In the genomic region with DNA sequence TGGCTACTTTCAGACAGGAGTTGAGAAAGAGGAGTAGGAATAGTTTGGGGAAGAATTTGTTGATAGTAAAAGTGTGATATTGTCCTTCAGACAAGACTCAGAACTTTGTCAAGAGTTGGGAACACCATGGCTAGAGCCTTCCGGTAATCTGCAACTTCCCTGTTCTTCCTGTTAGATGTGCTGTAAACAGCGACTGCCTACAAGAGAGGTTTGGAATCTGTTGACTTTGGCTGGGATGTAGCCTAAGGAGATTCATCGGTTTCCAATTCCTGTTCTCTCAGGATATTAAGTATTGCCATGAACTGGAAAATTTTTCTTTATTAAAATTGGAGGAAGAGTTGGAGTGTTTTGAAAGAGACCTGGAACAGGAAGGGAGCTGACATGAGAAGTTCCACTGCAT, we compare ENCODE assay signal across 16 cellular contexts. TPM values are rescaled to one million over a fixed set of nuclear protein-coding genes. Genes with fewer than 3 reads are reported as not detected.
DNase-seq lines count a peak whose midpoint lies in the region; ATAC-seq and TF ChIP-seq lines count a peak whose summit lies in the region.
"Had no signal": no experiment of that assay in that cellular context is flagged by ENCODE, and none has a peak within 500 bp of the region (broad histone marks: within the 10 kb centered on the region; RNA-seq: fewer than 3 reads in every experiment).

No MANE protein-coding gene starts in this region.

- H3K14ac ChIP-seq in neuronal stem cell (ENCODE audit: low read length), result no peak overlapping the region

- no CpG with 5 or more reads among the region's 3 CpGs for WGBS in neuronal stem cell (ENCODE audit: extremely low coverage in 2 of 2, insufficient read length in 2 of 2, insufficient replicate concordance in 1 of 2), 2 donors

- no peak overlapping the region for H3K23ac ChIP-seq in neuronal stem cell (ENCODE audit: low read depth, low read length, poor library complexity)

- no peaks in the 10 kb centered on the region for H3K27me3 ChIP-seq in BLaER1 treated with 17β-estradiol and CSF1 and Interleukin-3, amounts not matched to agents 10 nM and 100 nM
- no peaks in the 10 kb centered on the region for H3K27me3 ChIP-seq in colonic mucosa
- H3K27me3 ChIP-seq in gastrocnemius medialis, result no peaks in the 10 kb centered on the region
- no peaks in the 10 kb centered on the region for H3K27me3 ChIP-seq in neuronal stem cell (ENCODE audit: control insufficient read depth in 3 of 3, insufficient read depth in 3 of 3, low read depth in 1 of 3, low read length in 3 of 3)
- no peaks in the 10 kb centered on the region for H3K27me3 ChIP-seq in CD4-positive, alpha-beta memory T cell (ENCODE audit: insufficient read depth, low read length)

- H2AFZ ChIP-seq in neuronal stem cell (ENCODE audit: low read length), result no peak overlapping the region

- H4K91ac ChIP-seq in neuronal stem cell (ENCODE audit: low read depth, low read length, poor library complexity), result no peak overlapping the region

- H2BK12ac ChIP-seq in neuronal stem cell (ENCODE audit: low read length), result no peak overlapping the region

- no peak overlapping the region for H2AK5ac ChIP-seq in neuronal stem cell (ENCODE audit: low read depth, low read length)

- ATAC-seq in left lobe of liver (peak; percentile 53), gastrocnemius medialis (peak; percentile 44 to 60)
- ATAC-seq: A549 had no signal

- H3K79me1 ChIP-seq in neuronal stem cell (ENCODE audit: low read depth, low read length), result no peaks in the 10 kb centered on the region

- H3K9ac ChIP-seq in BLaER1 treated with 17β-estradiol and CSF1 and Interleukin-3, amounts not matched to agents 10 nM and 100 nM, result no peak overlapping the region
- H3K9ac ChIP-seq in colonic mucosa (ENCODE audit: low read depth in 2 of 2, low read length in 2 of 2) (no peak overlapping the region), neuronal stem cell (ENCODE audit: low read depth, low read length, poor library complexity) (no peak overlapping the region)

- no peak overlapping the region for H2BK5ac ChIP-seq in neuronal stem cell (ENCODE audit: low read length)

- H3K4me3 ChIP-seq in BLaER1 treated with 17β-estradiol and CSF1 and Interleukin-3, amounts not matched to agents 10 nM and 100 nM, result no peak overlapping the region
- H3K4me3 ChIP-seq in colonic mucosa (no peak overlapping the region), gastrocnemius medialis (no peak overlapping the region), neuronal stem cell (ENCODE audit: low read length in 2 of 2) (no peak overlapping the region)
- no peak overlapping the region for H3K4me3 ChIP-seq in CD4-positive, alpha-beta memory T cell (ENCODE audit: low read length in 2 of 2)
- H3K4me3 ChIP-seq: A549 had no signal

- peaks cover 9 to 24% (median 13%) of the 10 kb centered on the region in 4 donors for H3K4me1 Mint-ChIP-seq in CD4-positive, alpha-beta memory T cell

- H3K18ac ChIP-seq in neuronal stem cell (ENCODE audit: low read length), result no peak overlapping the region

- no peaks in the 10 kb centered on the region for H3K27me3 Mint-ChIP-seq in CD4-positive, alpha-beta memory T cell
- H3K27me3 Mint-ChIP-seq: activated CD4-positive, alpha-beta T cell treated with anti-CD3 and anti-CD28 coated beads, Interleukin-2, amount 10 ng/mL, durations not matched to agents 24 days and 14 days; activated naive CD8-positive, alpha-beta T cell had no signal

- no peaks in the 10 kb centered on the region for H3K9me3 Mint-ChIP-seq in CD4-positive, alpha-beta memory T cell
- H3K9me3 Mint-ChIP-seq: activated CD4-positive, alpha-beta T cell treated with anti-CD3 and anti-CD28 coated beads, Interleukin-2, amount 10 ng/mL, durations not matched to agents 24 days and 14 days had no signal

- peaks cover 0 to 49% (median 21%) of the 10 kb centered on the region in 11 experiments; a peak in 11 of 22 replicates for H4K20me1 ChIP-seq in BLaER1 treated with 17β-estradiol and CSF1 and Interleukin-3, amounts not matched to agents 10 nM and 100 nM

- H3K36me3 Mint-ChIP-seq in CD4-positive, alpha-beta memory T cell, result peaks cover 0 to 15% of the 10 kb centered on the region in 2 donors

- no peak overlapping the region for H2BK120ac ChIP-seq in neuronal stem cell (ENCODE audit: low read depth, low read length)

- H3K36me3 ChIP-seq in BLaER1 treated with 17β-estradiol and CSF1 and Interleukin-3, amounts not matched to agents 10 nM and 100 nM, result peaks cover 0 to 44% (median 6%) of the 10 kb centered on the region in 11 experiments; a peak in 9 of 22 replicates
- H3K36me3 ChIP-seq in colonic mucosa (no peaks in the 10 kb centered on the region), gastrocnemius medialis (no peaks in the 10 kb centered on the region), neuronal stem cell (replicated peaks in 1 of 2; ENCODE audit: control insufficient read depth in 2 of 2, insufficient read depth in 2 of 2, low read length in 2 of 2) (no peaks in the 10 kb centered on the region)
- H3K36me3 ChIP-seq in CD4-positive, alpha-beta memory T cell (ENCODE audit: insufficient read depth, low read length), result no peaks in the 10 kb centered on the region

- no peak for DNase-seq in colonic mucosa
- DNase-seq in left lobe of liver (ENCODE audit: low spot score), result no peak
- no peak for DNase-seq in gastrocnemius medialis
- DNase-seq in HuH-7.5 (ENCODE audit: low spot score), result no peak
- DNase-seq in HUDEP-2 (lab: John Stamatoyannopoulos, UW; ENCODE audit: unreplicated experiment in 76 of 76), result no peak
- no peak for DNase-seq in neuronal stem cell (ENCODE audit: low spot score)
- no peak for DNase-seq in CD4-positive, alpha-beta memory T cell
- DNase-seq: activated CD4-positive, alpha-beta T cell treated with anti-CD3 and anti-CD28 coated beads, Interleukin-2, amount 10 ng/mL, durations not matched to agents 24 days and 14 days; NCI-H1694 treated with DMSO at 0.1 percent for 48 hours; NCI-H446; posterior cingulate gyrus; stimulated activated CD4-positive, alpha-beta T cell treated with anti-CD3 and anti-CD28 coated beads, Interleukin-1b, Interleukin-23, amount 100 ng/mL, for 48 hours; T1000 had no signal

- no peak for TF ChIP-seq POLR2A in gastrocnemius medialis (IDR thresholded peaks at IDR 0.05)

- H4K8ac ChIP-seq in neuronal stem cell (ENCODE audit: low read depth, low read length), result no peak overlapping the region

- H3K9me3 ChIP-seq in BLaER1 treated with 17β-estradiol and CSF1 and Interleukin-3, amounts not matched to agents 10 nM and 100 nM (replicated peaks in 1 of 11), result peaks cover 0 to 7% (median 0%) of the 10 kb centered on the region in 11 experiments; a peak in 3 of 22 replicates
- H3K9me3 ChIP-seq in colonic mucosa (no peaks in the 10 kb centered on the region), gastrocnemius medialis (no peaks in the 10 kb centered on the region), neuronal stem cell (replicated peaks in 1 of 2; ENCODE audit: control insufficient read depth in 2 of 2, insufficient read depth in 1 of 2, low read depth in 1 of 2, low read length in 2 of 2) (no peaks in the 10 kb centered on the region)
- H3K9me3 ChIP-seq in CD4-positive, alpha-beta memory T cell (ENCODE audit: control insufficient read depth in 1 of 2, low read length in 2 of 2), result no peaks in the 10 kb centered on the region
- H3K9me3 ChIP-seq: A549 had no signal

- H3K4me1 ChIP-seq in BLaER1 treated with 17β-estradiol and CSF1 and Interleukin-3, amounts not matched to agents 10 nM and 100 nM, result peaks cover 23 to 100% (median 74%) of the 10 kb centered on the region in 10 experiments
- peaks cover 19% of the 10 kb centered on the region for H3K4me1 ChIP-seq in colonic mucosa
- H3K4me1 ChIP-seq in gastrocnemius medialis, result peaks cover 79 to 87% of the 10 kb centered on the region in 2 donors
- peaks cover 2 to 18% of the 10 kb centered on the region in 2 donors for H3K4me1 ChIP-seq in neuronal stem cell (ENCODE audit: control insufficient read depth in 2 of 2, insufficient read depth in 1 of 2, low read depth in 1 of 2, low read length in 2 of 2)
- H3K4me1 ChIP-seq in CD4-positive, alpha-beta memory T cell (ENCODE audit: insufficient read depth, low read length), result no peaks in the 10 kb centered on the region

- CTCF ChIA-PET in CD4-positive, alpha-beta memory T cell (lab: Charles Lee; ENCODE audit: partially characterized antibody), result no interaction called here

- H3K4me3 Mint-ChIP-seq in CD4-positive, alpha-beta memory T cell, result no peak overlapping the region
- H3K4me3 Mint-ChIP-seq: activated CD4-positive, alpha-beta T cell treated with anti-CD3 and anti-CD28 coated beads, Interleukin-2, amount 10 ng/mL, durations not matched to agents 24 days and 14 days; activated naive CD8-positive, alpha-beta T cell had no signal

- H3K4ac ChIP-seq in neuronal stem cell (ENCODE audit: low read length), result no peak overlapping the region

- TF ChIP-seq CTCF in colonic mucosa (IDR thresholded peaks at IDR 0.05) (no peak), gastrocnemius medialis (IDR thresholded peaks at IDR 0.05 in 4 of 5, conservative IDR thresholded peaks at IDR 0.05 in 1 of 5) (no peak)

- H3K4me2 ChIP-seq in BLaER1 treated with 17β-estradiol and CSF1 and Interleukin-3, amounts not matched to agents 10 nM and 100 nM, result peak overlapping the region in 5 of 11 experiments; percentile 30 to 97 (median 83); a peak in 8 of 22 replicates
- H3K4me2 ChIP-seq in neuronal stem cell (ENCODE audit: insufficient read depth, low read length, poor library complexity, severe bottlenecking), result no peak overlapping the region
- H3K4me2 ChIP-seq: A549 had no signal

- POLR2A ChIA-PET in CD4-positive, alpha-beta memory T cell (lab: Charles Lee; ENCODE audit: partially characterized antibody), result no interaction called here

- no peak overlapping the region for H2BK15ac ChIP-seq in neuronal stem cell (ENCODE audit: low read length)

- in situ Hi-C loops in gastrocnemius medialis (cut with MboI; ENCODE audit: low sequenced_read_pairs in 4 of 4), result no loop called here

- intact Hi-C loops in colonic mucosa (cut with DNase I) (no loop called here), gastrocnemius medialis (cut with DNase I; ENCODE audit: low total_unique reads) (no loop called here)
- intact Hi-C loops in CD4-positive, alpha-beta memory T cell (cut with micrococcal nuclease), result no loop called here

- H3K27ac Mint-ChIP-seq in CD4-positive, alpha-beta memory T cell, result no peak overlapping the region
- H3K27ac Mint-ChIP-seq: activated CD4-positive, alpha-beta T cell treated with anti-CD3 and anti-CD28 coated beads, Interleukin-2, amount 10 ng/mL, durations not matched to agents 24 days and 14 days; activated naive CD8-positive, alpha-beta T cell had no signal

- peak overlapping the region in 7 of 11 experiments; percentile 0 to 60 (median 41); a peak in 7 of 22 replicates for H3K27ac ChIP-seq in BLaER1 treated with 17β-estradiol and CSF1 and Interleukin-3, amounts not matched to agents 10 nM and 100 nM
- H3K27ac ChIP-seq in colonic mucosa, result peak overlapping the region; percentile 10
- peak overlapping the region; percentile 51 to 63 (median 56) for H3K27ac ChIP-seq in gastrocnemius medialis
- no peak overlapping the region for H3K27ac ChIP-seq in neuronal stem cell (replicated peaks; ENCODE audit: low read length)
- no peak overlapping the region for H3K27ac ChIP-seq in CD4-positive, alpha-beta memory T cell (ENCODE audit: low read depth, low read length)

RNA-seq across cellular contexts. Expression of a gene that starts 43.9 kb away (rescaled TPM):
- total RNA-seq in colonic mucosa (10 to 100 TPM; 59.1 to 74.0 TPM), left lobe of liver (7.4 TPM), gastrocnemius medialis (10 to 100 TPM in 3 of 4 donors, 1 to 10 TPM in 1; 9.1 to 22.4 (median 13.4) TPM)
- polyA plus RNA-seq in neuronal stem cell (2013, experiment 1 of 2), result 6.2 TPM
- polyA plus RNA-seq in neuronal stem cell (2013, experiment 2 of 2), result 5.7 TPM
- total RNA-seq in CD4-positive, alpha-beta memory T cell, result 10 to 100 TPM; 22.6 to 22.7 TPM
- polyA plus RNA-seq in CD4-positive, alpha-beta memory T cell, result 10 to 100 TPM in 1 of 2 donors, 1 to 10 TPM in 1; 2.0 to 11.9 TPM

Comparison
In these comparisons a context has a peak if more than half of its experiments do, and no peak if none do; other contexts are left out.
1. H3K27ac ChIP-seq: peak in BLaER1 treated with 17β-estradiol and CSF1 and Interleukin-3, amounts not matched to agents 10 nM and 100 nM (7 of 11), colonic mucosa (single experiment) and gastrocnemius medialis (4 of 4); none in neuronal stem cell (single experiment) and CD4-positive, alpha-beta memory T cell (single experiment).